In the genomic region with DNA sequence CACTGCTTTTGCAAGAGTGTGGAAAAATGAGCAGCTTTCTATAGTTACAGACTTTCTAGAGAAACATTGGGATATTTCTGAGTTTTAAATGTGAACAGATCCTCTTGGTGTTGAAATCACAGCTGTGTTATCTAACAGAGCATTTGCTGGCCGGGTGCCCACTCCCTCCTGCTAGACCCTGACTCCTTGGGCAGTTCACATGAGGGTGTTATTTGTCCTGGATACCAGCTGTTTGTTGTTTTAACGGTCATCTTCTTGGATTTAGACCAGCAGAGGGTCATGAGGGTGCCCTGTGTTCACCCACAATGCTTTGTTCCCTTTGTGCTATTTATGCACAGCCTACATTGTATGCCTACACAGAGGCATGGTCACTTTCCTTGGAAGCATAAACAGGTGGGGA, we compare ENCODE assay signal across 15 cellular contexts.
DNase-seq lines count a peak whose midpoint lies in the region; ATAC-seq, FAIRE-seq and TF ChIP-seq lines count a peak whose summit lies in the region.
"Had no signal": no experiment of that assay in that cellular context is flagged by ENCODE, and none has a peak within 500 bp of the region (broad histone marks: within the 10 kb centered on the region; RNA-seq: fewer than 3 reads in every experiment).

No MANE protein-coding gene starts in this region.

- no peaks in the 10 kb centered on the region for H3K27me3 Mint-ChIP-seq in activated CD8-positive, alpha-beta T cell treated with anti-CD3 and anti-CD28 coated beads for 36 hours

- WGBS in K562 (ENCODE audit: insufficient coverage, low coverage, missing lambda C conversion rate) = 54% methylated on average over 2 of the region's 2 CpGs
- WGBS in right cardiac atrium = 23% methylated on average over 2 of the region's 2 CpGs

- H3K27ac ChIP-seq in K562 (ENCODE audit: extremely low read depth, low read depth, low read length) (no peak overlapping the region), right cardiac atrium (ENCODE audit: low read length) (no peak overlapping the region)
- H3K27ac ChIP-seq: tibial artery had no signal

- no peak overlapping the region for H3K27ac Mint-ChIP-seq in activated CD8-positive, alpha-beta T cell treated with anti-CD3 and anti-CD28 coated beads for 36 hours

- H3K79me2 ChIP-seq in K562 (ENCODE audit: control insufficient read depth, insufficient read depth, low read length) = no peaks in the 10 kb centered on the region

- no peaks in the 10 kb centered on the region for H4K20me1 ChIP-seq in K562 (replicated peaks; ENCODE audit: control insufficient read depth, insufficient read depth, low read length)

- no peak for ATAC-seq in K562
- ATAC-seq in right cardiac atrium = peak; percentile 62 to 66
- ATAC-seq in GM19035 (IDR thresholded peaks at IDR 0.05; ENCODE audit: unreplicated experiment) = no peak
- no peak for ATAC-seq in activated CD8-positive, alpha-beta T cell treated with anti-CD3 and anti-CD28 coated beads for 36 hours
- ATAC-seq: mucosa of descending colon had no signal

- peaks cover under 1% of the 10 kb centered on the region for H3K9me3 Mint-ChIP-seq in activated CD8-positive, alpha-beta T cell treated with anti-CD3 and anti-CD28 coated beads for 36 hours

- intact Hi-C loops in K562 (cut with micrococcal nuclease) (no loop called here), right cardiac atrium (cut with DNase I) (no loop called here)
- intact Hi-C loops in activated CD8-positive, alpha-beta T cell treated with anti-CD3 and anti-CD28 coated beads for 36 hours (cut with micrococcal nuclease) = no loop called here

- peaks cover 25% of the 10 kb centered on the region for H3K36me3 Mint-ChIP-seq in activated CD8-positive, alpha-beta T cell treated with anti-CD3 and anti-CD28 coated beads for 36 hours (ENCODE audit: low read depth)

- no peaks in the 10 kb centered on the region; a peak in 1 of 5 replicates for H3K27me3 ChIP-seq in K562 (ENCODE audit: control insufficient read depth in 2 of 2, insufficient read depth in 2 of 2, low read length in 2 of 2)
- H3K27me3 ChIP-seq in right cardiac atrium (ENCODE audit: control insufficient read depth, insufficient read depth) = no peaks in the 10 kb centered on the region
- H3K27me3 ChIP-seq: tibial artery had no signal

- H3K4me1 Mint-ChIP-seq in activated CD8-positive, alpha-beta T cell treated with anti-CD3 and anti-CD28 coated beads for 36 hours (ENCODE audit: low read depth) = no peaks in the 10 kb centered on the region

- no peak for FAIRE-seq in K562 (lab: Jason Lieb, UNC)
- FAIRE-seq: small intestine had no signal

- H3K9ac ChIP-seq in K562 (ENCODE audit: insufficient read depth in 1 of 2, low read depth in 2 of 2, low read length in 2 of 2) = no peak overlapping the region

- H3K9me3 ChIP-seq in K562 (replicated peaks; ENCODE audit: control insufficient read depth, insufficient read depth, low read depth, low read length) = no peaks in the 10 kb centered on the region
- no peaks in the 10 kb centered on the region for H3K9me3 ChIP-seq in right cardiac atrium (ENCODE audit: control insufficient read depth, low read length)
- H3K9me3 ChIP-seq: mucosa of descending colon, tibial artery had no signal

- CTCF ChIA-PET in K562 (lab: Yijun Ruan, JAX; ENCODE audit: low intra/inter-chr PET ratio) = no interaction called here
- CTCF ChIA-PET in activated CD8-positive, alpha-beta T cell treated with anti-CD3 and anti-CD28 coated beads for 36 hours (lab: Charles Lee) = interaction anchor here (1.0 kb wide), 2 partner anchors 19 to 288 kb away, joined by 3 to 4 read pairs; no protein-coding TSS in a partner anchor

- no peak overlapping the region for H3K4me2 ChIP-seq in K562 (ENCODE audit: insufficient read depth, low read length)

- peak; percentile 8 for DNase-seq in NCI-H2227 (lab: John Stamatoyannopoulos, UW; ENCODE audit: unreplicated experiment)
- DNase-seq in NCI-H2227 treated with DMSO at 0.1 percent for 48 hours (lab: John Stamatoyannopoulos, UW) = no peak
- no peak for DNase-seq in K562 (ENCODE audit: extremely low read depth in 1 of 4, low spot score in 3 of 4)
- DNase-seq in right cardiac atrium = peak; percentile 46 to 84 (median 81)
- DNase-seq in smooth muscle cell of the brain vasculature (ENCODE audit: low read depth, low spot score) = peak; percentile 93
- DNase-seq in MV-4-11 (lab: John Stamatoyannopoulos, UW) = no peak
- no peak for DNase-seq in activated CD8-positive, alpha-beta T cell treated with anti-CD3 and anti-CD28 coated beads for 36 hours
- DNase-seq: 8988T; activated CD8-positive, alpha-beta memory T cell treated with anti-CD3 and anti-CD28 coated beads, Interleukin-2, amount 50 U/mL, for 4 hours; H7; NCI-H2171 treated with DMSO at 0.1 percent for 48 hours; small intestine had no signal

- no peak for TF ChIP-seq CTCF in K562 (IDR thresholded peaks at IDR 0.05 in 2 of 3, conservative IDR thresholded peaks at IDR 0.05 in 1 of 3; ENCODE audit: insufficient read depth in 2 of 3, low read depth in 1 of 3, low read length in 3 of 3)
- TF ChIP-seq CTCF in activated CD8-positive, alpha-beta T cell treated with anti-CD3 and anti-CD28 coated beads for 36 hours (IDR thresholded peaks at IDR 0.05) = no peak

- POLR2A ChIA-PET in K562 (lab: Yijun Ruan, JAX) = no interaction called here
- POLR2A ChIA-PET in activated CD8-positive, alpha-beta T cell treated with anti-CD3 and anti-CD28 coated beads for 36 hours (lab: Charles Lee) = no interaction called here

- no peak for TF ChIP-seq RAD21 in K562 (CRISPR knock-in tag; conservative IDR thresholded peaks at IDR 0.05 in 1 of 2, IDR thresholded peaks at IDR 0.05 in 1 of 2)

- in situ Hi-C loops in K562 (cut with MboI) = no loop called here

- no peak overlapping the region for H3K4me3 ChIP-seq in K562
- H3K4me3 ChIP-seq in right cardiac atrium (ENCODE audit: low read length) = no peak overlapping the region
- H3K4me3 ChIP-seq: mucosa of descending colon, tibial artery had no signal

- no peak for TF ChIP-seq EP300 in K562 (IDR thresholded peaks at IDR 0.05; ENCODE audit: low read length)

- peaks cover 60% of the 10 kb centered on the region for H3K36me3 ChIP-seq in K562 (ENCODE audit: control insufficient read depth, insufficient read depth, low read length)
- H3K36me3 ChIP-seq: tibial artery had no signal

- H3K4me3 Mint-ChIP-seq in activated CD8-positive, alpha-beta T cell treated with anti-CD3 and anti-CD28 coated beads for 36 hours = no peak overlapping the region

- H3K4me1 ChIP-seq in K562 (replicated peaks in 1 of 2; ENCODE audit: control insufficient read depth in 2 of 2, insufficient read depth in 2 of 2, low read length in 2 of 2) (no peaks in the 10 kb centered on the region), right cardiac atrium (ENCODE audit: control insufficient read depth, insufficient read depth, low read length) (peaks cover 3% of the 10 kb centered on the region)
- H3K4me1 ChIP-seq: tibial artery had no signal

- H2AFZ ChIP-seq in K562 (ENCODE audit: low read depth, low read length) = no peak overlapping the region

- BruUV-seq in K562 (replicated peaks; lab: Mats Ljungman, UMichigan) = no TSS peak

- no peaks in the 10 kb centered on the region for H3K9me1 ChIP-seq in K562 (ENCODE audit: control insufficient read depth, insufficient read depth, low read length)

- TF ChIP-seq POLR2A in K562 (conservative IDR thresholded peaks at IDR 0.05) = no peak

TF ChIP-seq in K562, 482 proteins besides CTCF, POLR2A, EP300 and RAD21:
- peak; percentile 72 for TF ChIP-seq FOXJ2 (tag; IDR thresholded peaks at IDR 0.05)
- TF ChIP-seq HDAC3 (IDR thresholded peaks at IDR 0.05; ENCODE audit: borderline replicate concordance, partially characterized antibody) = no peak
TF ChIP-seq in K562: peak in this region for 1.

Comparison
In these comparisons a context has a peak if more than half of its experiments do, and no peak if none do; other contexts are left out.
1. DNase-seq: peak in NCI-H2227 (single experiment), right cardiac atrium (3 of 3) and smooth muscle cell of the brain vasculature (single experiment); none in NCI-H2227 treated with DMSO at 0.1 percent for 48 hours (single experiment), K562 (0 of 4), MV-4-11 (single experiment) and activated CD8-positive, alpha-beta T cell treated with anti-CD3 and anti-CD28 coated beads for 36 hours (single experiment).
2. ATAC-seq: peak in right cardiac atrium (2 of 2); none in K562 (single experiment), GM19035 (single experiment) and activated CD8-positive, alpha-beta T cell treated with anti-CD3 and anti-CD28 coated beads for 36 hours (single experiment).